17 cellular contexts compared by ENCODE assay signal in the genomic region with DNA sequence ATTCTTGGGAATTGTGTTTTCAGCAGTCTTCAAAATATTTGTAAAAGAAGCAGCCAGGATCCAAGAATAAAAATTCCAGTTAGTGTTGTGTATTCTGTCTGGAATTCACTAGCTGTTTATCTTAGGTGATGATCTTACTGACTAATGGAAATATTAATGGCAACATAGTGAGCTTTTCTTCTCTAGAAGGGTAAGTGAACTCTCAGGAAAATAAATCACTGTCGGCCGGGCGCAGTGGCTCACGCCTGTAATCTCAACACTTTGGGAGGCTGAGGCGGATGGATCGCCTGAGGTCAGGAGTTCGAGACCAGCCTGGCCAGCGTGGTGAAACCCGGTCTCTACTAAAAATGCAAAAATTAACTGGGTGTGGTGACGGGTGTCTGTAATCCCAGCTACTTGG.
A peak's percentile ranks its signal among the peaks of the same experiment; 100 is the strongest.
DNase-seq lines count a peak whose midpoint lies in the region; ATAC-seq, FAIRE-seq and TF ChIP-seq lines count a peak whose summit lies in the region.
"Had no signal": no experiment of that assay in that cellular context is flagged by ENCODE, and none has a peak within 500 bp of the region (broad histone marks: within the 10 kb centered on the region; RNA-seq: fewer than 3 reads in every experiment).

No MANE protein-coding gene starts in this region.

- no peak overlapping the region for H3K9ac ChIP-seq in trophoblast cell (ENCODE audit: low read length)
- no peak overlapping the region for H3K9ac ChIP-seq in kidney (ENCODE audit: low read length in 2 of 2)

- POLR2A ChIA-PET in activated CD8-positive, alpha-beta T cell treated with anti-CD3 and anti-CD28 coated beads for 36 hours (lab: Charles Lee): interaction anchor here (0.6 kb wide), 1 partner anchor 72 kb away, joined by 3 read pairs; no protein-coding TSS in a partner anchor

- CTCF ChIA-PET in activated CD8-positive, alpha-beta T cell treated with anti-CD3 and anti-CD28 coated beads for 36 hours (lab: Charles Lee): no interaction called here

- no peak overlapping the region for H3K4me2 ChIP-seq in trophoblast cell (ENCODE audit: low read length)

- peak; percentile 22 for DNase-seq in AG08396 (ENCODE audit: low spot score)
- DNase-seq in SJSA1 (ENCODE audit: low read depth in 1 of 2, low spot score in 2 of 2): peak; percentile 82 to 83
- DNase-seq in fibroblast of pulmonary artery (ENCODE audit: low read depth): peak; percentile 28
- DNase-seq in trophoblast cell: peak; percentile 68 to 86
- DNase-seq in activated CD8-positive, alpha-beta T cell treated with anti-CD3 and anti-CD28 coated beads for 36 hours: no peak
- DNase-seq in erythroblast (lab: John Stamatoyannopoulos, UW): no peak
- DNase-seq in kidney: no peak
- no peak for DNase-seq in activated CD4-positive, alpha-beta T cell treated with anti-CD3 and anti-CD28 coated beads for 48 hours
- DNase-seq: activated CD4-positive, alpha-beta memory T cell treated with anti-CD3 and anti-CD28 coated beads for 36 hours; activated gamma-delta T cell; caudate nucleus; H7; naive thymus-derived CD4-positive, alpha-beta T cell; Peyer's patch; stimulated activated CD4-positive, alpha-beta T cell treated with anti-CD3 and anti-CD28 coated beads, Interleukin-12 subunit alpha, Interleukin-12 subunit beta, amount 100 ng/mL, for 4 hours; upper lobe of right lung had no signal

- H3K36me3 ChIP-seq in SJSA1 (peaks cover 41% of the 10 kb centered on the region), trophoblast cell (ENCODE audit: control insufficient read depth in 1 of 2, insufficient read depth in 2 of 2, low read length in 2 of 2) (peaks cover 10 to 16% of the 10 kb centered on the region in 2 experiments), kidney (ENCODE audit: control insufficient read depth in 1 of 2, insufficient read depth in 2 of 2, low read length in 2 of 2) (peaks cover 17 to 25% of the 10 kb centered on the region in 2 donors)

- H3K18ac ChIP-seq in trophoblast cell (ENCODE audit: low read length): no peak overlapping the region

- H3K27me3 ChIP-seq in SJSA1 (replicated peaks): no peaks in the 10 kb centered on the region
- H3K27me3 ChIP-seq in trophoblast cell (ENCODE audit: insufficient read depth, low read length): no peaks in the 10 kb centered on the region
- H3K27me3 ChIP-seq: Peyer's patch, upper lobe of right lung had no signal

- H3K79me2 ChIP-seq in trophoblast cell (ENCODE audit: control insufficient read depth, insufficient read depth, low read length, poor library complexity): no peaks in the 10 kb centered on the region

- H3K36me3 Mint-ChIP-seq in activated CD8-positive, alpha-beta T cell treated with anti-CD3 and anti-CD28 coated beads for 36 hours (ENCODE audit: low read depth): peaks cover 14% of the 10 kb centered on the region

- intact Hi-C loops in activated CD8-positive, alpha-beta T cell treated with anti-CD3 and anti-CD28 coated beads for 36 hours (cut with micrococcal nuclease): no loop called here
- intact Hi-C loops in kidney (cut with DNase I): no loop called here

- no peaks in the 10 kb centered on the region for H3K79me1 ChIP-seq in trophoblast cell (ENCODE audit: low read length)

- no peak overlapping the region for H4K8ac ChIP-seq in trophoblast cell (ENCODE audit: low read depth, low read length)

- H2AK5ac ChIP-seq in trophoblast cell (ENCODE audit: low read length): no peak overlapping the region

- no peak for ATAC-seq in activated CD8-positive, alpha-beta T cell treated with anti-CD3 and anti-CD28 coated beads for 36 hours
- ATAC-seq: naive thymus-derived CD4-positive, alpha-beta T cell; upper lobe of right lung had no signal

- H3K23ac ChIP-seq in trophoblast cell (ENCODE audit: low read length): no peak overlapping the region

- peak overlapping the region; percentile 40 for H2BK12ac ChIP-seq in trophoblast cell (ENCODE audit: low read length)

- TF ChIP-seq POLR2A in erythroblast (IDR thresholded peaks at IDR 0.05; ENCODE audit: low read length): no peak

- no peak overlapping the region for H4K91ac ChIP-seq in trophoblast cell (ENCODE audit: low read depth, low read length)

- no peak overlapping the region for H3K4ac ChIP-seq in trophoblast cell (ENCODE audit: low read depth, low read length)

- no peaks in the 10 kb centered on the region for H3K9me3 Mint-ChIP-seq in activated CD8-positive, alpha-beta T cell treated with anti-CD3 and anti-CD28 coated beads for 36 hours
- H3K9me3 Mint-ChIP-seq: activated CD4-positive, alpha-beta memory T cell treated with anti-CD3 and anti-CD28 coated beads for 36 hours; naive thymus-derived CD4-positive, alpha-beta T cell; T-helper 1 cell treated with Interleukin-12 subunit alpha and Interleukin-12 subunit beta and Interleukin-4 antibody, amounts not matched to agents 30 μg/mL and 1 μg/mL, for 36 hours had no signal

- H3K4me1 Mint-ChIP-seq in activated CD8-positive, alpha-beta T cell treated with anti-CD3 and anti-CD28 coated beads for 36 hours (ENCODE audit: low read depth): no peaks in the 10 kb centered on the region
- H3K4me1 Mint-ChIP-seq: naive thymus-derived CD4-positive, alpha-beta T cell had no signal

- TF ChIP-seq CTCF in fibroblast of pulmonary artery (IDR thresholded peaks at IDR 0.05; ENCODE audit: low read length, missing control alignments) (no peak), kidney (IDR thresholded peaks at IDR 0.05; ENCODE audit: borderline replicate concordance, extremely low read depth, insufficient read depth) (no peak)
- no peak for TF ChIP-seq CTCF in activated CD8-positive, alpha-beta T cell treated with anti-CD3 and anti-CD28 coated beads for 36 hours (IDR thresholded peaks at IDR 0.05)

- H2AFZ ChIP-seq in trophoblast cell (ENCODE audit: insufficient read depth, low read length, poor library complexity): no peak overlapping the region

- no peak overlapping the region for H3K4me3 ChIP-seq in SJSA1
- no peak overlapping the region for H3K4me3 ChIP-seq in fibroblast of pulmonary artery (replicated peaks; ENCODE audit: low read depth, low read length)
- no peak overlapping the region for H3K4me3 ChIP-seq in trophoblast cell (ENCODE audit: low read depth, low read length)
- H3K4me3 ChIP-seq in kidney (ENCODE audit: low read length in 2 of 2): no peak overlapping the region
- H3K4me3 ChIP-seq: Peyer's patch, upper lobe of right lung had no signal

- no peak overlapping the region for H3K27ac Mint-ChIP-seq in activated CD8-positive, alpha-beta T cell treated with anti-CD3 and anti-CD28 coated beads for 36 hours
- H3K27ac Mint-ChIP-seq: activated CD4-positive, alpha-beta memory T cell treated with anti-CD3 and anti-CD28 coated beads for 36 hours; naive thymus-derived CD4-positive, alpha-beta T cell; T-helper 1 cell treated with Interleukin-12 subunit alpha and Interleukin-12 subunit beta and Interleukin-4 antibody, amounts not matched to agents 30 μg/mL and 1 μg/mL, for 36 hours had no signal

- no CpG with 5 or more reads among the region's 10 CpGs for WGBS in trophoblast cell (ENCODE audit: extremely low coverage, insufficient coverage, insufficient read length)

- no peak overlapping the region for H3K14ac ChIP-seq in trophoblast cell (ENCODE audit: low read length)

- H2BK5ac ChIP-seq in trophoblast cell (ENCODE audit: low read depth, low read length, poor library complexity): no peak overlapping the region

- H3K4me1 ChIP-seq in SJSA1 (replicated peaks) (peaks cover 21% of the 10 kb centered on the region), trophoblast cell (ENCODE audit: control insufficient read depth in 1 of 2, insufficient read depth in 2 of 2, low read length in 2 of 2) (peaks cover 0 to 3% of the 10 kb centered on the region in 2 experiments), kidney (ENCODE audit: control insufficient read depth in 1 of 2, insufficient read depth in 1 of 2, low read depth in 1 of 2, low read length in 2 of 2) (no peaks in the 10 kb centered on the region)
- H3K4me1 ChIP-seq: Peyer's patch, upper lobe of right lung had no signal

- H3K4me3 Mint-ChIP-seq in activated CD8-positive, alpha-beta T cell treated with anti-CD3 and anti-CD28 coated beads for 36 hours: no peak overlapping the region
- H3K4me3 Mint-ChIP-seq: activated CD4-positive, alpha-beta memory T cell treated with anti-CD3 and anti-CD28 coated beads for 36 hours; naive thymus-derived CD4-positive, alpha-beta T cell; T-helper 1 cell treated with Interleukin-12 subunit alpha and Interleukin-12 subunit beta and Interleukin-4 antibody, amounts not matched to agents 30 μg/mL and 1 μg/mL, for 36 hours had no signal

- H2BK120ac ChIP-seq in trophoblast cell (ENCODE audit: insufficient read depth, low read length, poor library complexity): no peak overlapping the region

- no peak for FAIRE-seq in kidney (lab: Jason Lieb, UNC)

- H3K9me3 ChIP-seq in SJSA1 (replicated peaks): no peaks in the 10 kb centered on the region
- H3K9me3 ChIP-seq in trophoblast cell (ENCODE audit: insufficient read depth, low read depth, low read length): no peaks in the 10 kb centered on the region
- no peaks in the 10 kb centered on the region for H3K9me3 ChIP-seq in kidney (ENCODE audit: control insufficient read depth in 1 of 2, low read length in 2 of 2)
- H3K9me3 ChIP-seq: Peyer's patch, upper lobe of right lung had no signal

- no peaks in the 10 kb centered on the region for H3K27me3 Mint-ChIP-seq in activated CD8-positive, alpha-beta T cell treated with anti-CD3 and anti-CD28 coated beads for 36 hours
- H3K27me3 Mint-ChIP-seq: activated CD4-positive, alpha-beta memory T cell treated with anti-CD3 and anti-CD28 coated beads for 36 hours; naive thymus-derived CD4-positive, alpha-beta T cell had no signal

- no peak overlapping the region for H4K12ac ChIP-seq in trophoblast cell (ENCODE audit: low read depth, low read length)

- H3K27ac ChIP-seq in SJSA1: peak overlapping the region; percentile 61
- peak overlapping the region; percentile 24 for H3K27ac ChIP-seq in trophoblast cell (ENCODE audit: low read depth, low read length)
- no peak overlapping the region for H3K27ac ChIP-seq in kidney (ENCODE audit: low read depth in 2 of 2, low read length in 2 of 2)
- H3K27ac ChIP-seq: upper lobe of right lung had no signal

Comparison
In these comparisons a context has a peak if more than half of its experiments do, and no peak if none do; other contexts are left out.
1. DNase-seq: peak in AG08396 (single experiment), SJSA1 (2 of 2), fibroblast of pulmonary artery (single experiment) and trophoblast cell (2 of 2); none in activated CD8-positive, alpha-beta T cell treated with anti-CD3 and anti-CD28 coated beads for 36 hours (single experiment), erythroblast (0 of 2), kidney (single experiment) and activated CD4-positive, alpha-beta T cell treated with anti-CD3 and anti-CD28 coated beads for 48 hours (single experiment).
2. H3K27ac ChIP-seq: peak in SJSA1 (single experiment) and trophoblast cell (single experiment); none in kidney (0 of 2).